In genomic region chr22:30405731-30406130, GRCh38 we compare ENCODE assay signal across 18 cellular contexts.
"Had no signal": no experiment of that assay in that cellular context is flagged by ENCODE, and none has a peak within 500 bp of the region (broad histone marks: within the 10 kb centered on the region; RNA-seq: fewer than 3 reads in every experiment).

No MANE protein-coding gene starts in this region.

- H3K4me3 ChIP-seq: dorsolateral prefrontal cortex, heart left ventricle, mucosa of descending colon, neural progenitor cell, pancreas, testis, transverse colon had no signal

- H3K27me3 ChIP-seq: dorsolateral prefrontal cortex, heart left ventricle, neural progenitor cell, pancreas, testis, transverse colon had no signal

- H3K27ac ChIP-seq: heart left ventricle, neural progenitor cell, pancreas, testis, transverse colon had no signal

- FAIRE-seq: frontal cortex, pancreas had no signal

- ATAC-seq: heart left ventricle; mucosa of descending colon; natural killer cell treated with Interleukin-12 subunit alpha and Interleukin-12 subunit beta and Interleukin-15 and Interleukin-18, amount 100 ng/mL, for 72 hours; pancreas; right cardiac atrium; stimulated activated memory B cell treated with anti-CD40 and anti-IgM and Interleukin-4, amounts not matched to agents 10 μg/mL and 1 μg/mL and 100 μg/mL, for 72 hours had no signal

- H3K36me3 Mint-ChIP-seq: natural killer cell treated with Interleukin-12 subunit alpha and Interleukin-12 subunit beta and Interleukin-15 and Interleukin-18, amount 100 ng/mL, for 72 hours had no signal

- H3K9me3 ChIP-seq: heart left ventricle, mucosa of descending colon, pancreas, testis, transverse colon had no signal

- H3K27ac Mint-ChIP-seq: natural killer cell treated with Interleukin-12 subunit alpha and Interleukin-12 subunit beta and Interleukin-15 and Interleukin-18, amount 100 ng/mL, for 72 hours; neural progenitor cell; progenitor cell of endocrine pancreas; stimulated activated memory B cell treated with anti-CD40 and anti-IgM and Interleukin-4, amounts not matched to agents 10 μg/mL and 1 μg/mL and 100 μg/mL, for 72 hours; stimulated activated naive CD8-positive, alpha-beta T cell treated with anti-CD3 and anti-CD28 coated beads, Interleukin-15, Interleukin-2, amounts not matched to agents 100 ng/mL and 50 ng/mL, for 24 hours had no signal

- H3K4me3 Mint-ChIP-seq: natural killer cell treated with Interleukin-12 subunit alpha and Interleukin-12 subunit beta and Interleukin-15 and Interleukin-18, amount 100 ng/mL, for 72 hours; stimulated activated memory B cell treated with anti-CD40 and anti-IgM and Interleukin-4, amounts not matched to agents 10 μg/mL and 1 μg/mL and 100 μg/mL, for 72 hours; stimulated activated naive CD8-positive, alpha-beta T cell treated with anti-CD3 and anti-CD28 coated beads, Interleukin-15, Interleukin-2, amounts not matched to agents 100 ng/mL and 50 ng/mL, for 24 hours had no signal

- H3K4me1 ChIP-seq: heart left ventricle, pancreas, transverse colon had no signal

- H3K9me3 Mint-ChIP-seq: natural killer cell treated with Interleukin-12 subunit alpha and Interleukin-12 subunit beta and Interleukin-15 and Interleukin-18, amount 100 ng/mL, for 72 hours; neural progenitor cell; stimulated activated memory B cell treated with anti-CD40 and anti-IgM and Interleukin-4, amounts not matched to agents 10 μg/mL and 1 μg/mL and 100 μg/mL, for 72 hours; stimulated activated naive CD8-positive, alpha-beta T cell treated with anti-CD3 and anti-CD28 coated beads, Interleukin-15, Interleukin-2, amounts not matched to agents 100 ng/mL and 50 ng/mL, for 24 hours had no signal

- DNase-seq: cortex of kidney; dorsolateral prefrontal cortex; effector CD8-positive, alpha-beta T cell; heart left ventricle; hippocampal formation; mucosa of descending colon; nucleus accumbens; pancreas; right cardiac atrium; stimulated activated CD4-positive, alpha-beta T cell treated with anti-CD3 and anti-CD28 coated beads, Interleukin-4, amount 100 ng/mL, for 1 hour; testis; transverse colon had no signal

- H3K36me3 ChIP-seq: neural progenitor cell, transverse colon had no signal

- H3K27me3 Mint-ChIP-seq: natural killer cell treated with Interleukin-12 subunit alpha and Interleukin-12 subunit beta and Interleukin-15 and Interleukin-18, amount 100 ng/mL, for 72 hours; progenitor cell of endocrine pancreas; stimulated activated memory B cell treated with anti-CD40 and anti-IgM and Interleukin-4, amounts not matched to agents 10 μg/mL and 1 μg/mL and 100 μg/mL, for 72 hours; stimulated activated naive CD8-positive, alpha-beta T cell treated with anti-CD3 and anti-CD28 coated beads, Interleukin-15, Interleukin-2, amounts not matched to agents 100 ng/mL and 50 ng/mL, for 24 hours had no signal
